ENCODE assay signal across 8 cellular contexts in genomic region chr13:36275190-36276002, GRCh38. TPM values are rescaled to one million over a fixed set of nuclear protein-coding genes. Genes with fewer than 3 reads are reported as not detected.
A peak's percentile ranks its signal among the peaks of the same experiment; 100 is the strongest.
DNase-seq lines count a peak whose midpoint lies in the region; ATAC-seq and TF ChIP-seq lines count a peak whose summit lies in the region.

No MANE protein-coding gene starts in this region.

- H3K9me3 ChIP-seq in BE2C, result no peaks in the 10 kb centered on the region

- DNase-seq in BE2C, result peak; percentile 61
- no peak for DNase-seq in HFF-Myc (ENCODE audit: extremely low read depth, low read depth)
- DNase-seq in NCI-H748 (lab: John Stamatoyannopoulos, UW; ENCODE audit: unreplicated experiment), result peak; percentile 89
- peak; percentile 85 to 89 for DNase-seq in cardiac fibroblast (ENCODE audit: low read depth in 2 of 2)
- peak; percentile 74 to 80 for DNase-seq in lung microvascular endothelial cell (ENCODE audit: low read depth in 2 of 2)
- no peak for DNase-seq in stimulated activated CD4-positive, alpha-beta T cell treated with anti-CD3 and anti-CD28 coated beads, Interleukin-12 subunit alpha, Interleukin-12 subunit beta, amount 100 ng/mL, for 4 hours
- no peak for DNase-seq in activated naive CD4-positive, alpha-beta T cell treated with anti-CD3 and anti-CD28 coated beads, Interleukin-2, amount 50 U/mL, for 16 hours

- peak; percentile 59 for TF ChIP-seq CTCF in BE2C (IDR thresholded peaks at IDR 0.05; ENCODE audit: low read depth, low read length)
- TF ChIP-seq CTCF in HFF-Myc (IDR thresholded peaks at IDR 0.05; ENCODE audit: low read depth, low read length, missing control alignments), result peak; percentile 47
- TF ChIP-seq CTCF in cardiac fibroblast (IDR thresholded peaks at IDR 0.05; ENCODE audit: low read depth, low read length), result peak; percentile 46

- H3K4me3 ChIP-seq in BE2C (ENCODE audit: low read depth, low read length) (no peak overlapping the region), HFF-Myc (replicated peaks; ENCODE audit: low read depth, low read length) (no peak overlapping the region), cardiac fibroblast (replicated peaks in 1 of 2; ENCODE audit: low read depth in 2 of 2, low read length in 2 of 2) (no peak overlapping the region)

- no peaks in the 10 kb centered on the region for H3K27me3 ChIP-seq in BE2C

- H3K36me3 ChIP-seq in BE2C, result no peaks in the 10 kb centered on the region

- no peaks in the 10 kb centered on the region for H3K4me1 ChIP-seq in BE2C

- no peak for ATAC-seq in GM19463 (IDR thresholded peaks at IDR 0.05; ENCODE audit: unreplicated experiment)

RNA-seq across cellular contexts. Expression of gene CCDC169, which starts 22.2 kb away (rescaled TPM):
- polyA plus RNA-seq in BE2C (2012; ENCODE audit: insufficient read depth, insufficient read length, low read depth), result 2.6 TPM
- total RNA-seq in lung microvascular endothelial cell, result 0.65 and 1.2 TPM in 2 replicates

Comparison
In these comparisons a context has a peak if more than half of its experiments do, and no peak if none do; other contexts are left out.
1. DNase-seq: peak in BE2C (single experiment), NCI-H748 (single experiment), cardiac fibroblast (2 of 2) and lung microvascular endothelial cell (2 of 2); none in HFF-Myc (single experiment), stimulated activated CD4-positive, alpha-beta T cell treated with anti-CD3 and anti-CD28 coated beads, Interleukin-12 subunit alpha, Interleukin-12 subunit beta, amount 100 ng/mL, for 4 hours (single experiment) and activated naive CD4-positive, alpha-beta T cell treated with anti-CD3 and anti-CD28 coated beads, Interleukin-2, amount 50 U/mL, for 16 hours (single experiment).
2. Peak in every context shown above with its lines, with median percentiles within 50 percentile points of each other: CTCF ChIP-seq.